ENCODE assay signal across 17 cellular contexts in genomic region chr1:56787330-56787729, GRCh38. TPM values are rescaled to one million over a fixed set of nuclear protein-coding genes. Genes with fewer than 3 reads are reported as not detected.
DNase-seq lines count a peak whose midpoint lies in the region; ATAC-seq and TF ChIP-seq lines count a peak whose summit lies in the region.
"Had no signal": no experiment of that assay in that cellular context is flagged by ENCODE, and none has a peak within 500 bp of the region (broad histone marks: within the 10 kb centered on the region; RNA-seq: fewer than 3 reads in every experiment).

No MANE protein-coding gene starts in this region.

- DNase-seq in DMS53 (lab: John Stamatoyannopoulos, UW) (peak; percentile 36), DMS53 treated with DMSO at 0.1 percent for 48 hours (lab: John Stamatoyannopoulos, UW; ENCODE audit: unreplicated experiment) (no peak), hepatocyte (ENCODE audit: low spot score) (no peak), prostate gland (ENCODE audit: low spot score) (no peak), SHP77 (lab: John Stamatoyannopoulos, UW) (no peak), pons (ENCODE audit: low spot score) (no peak), OCI-M2 (lab: John Stamatoyannopoulos, UW; ENCODE audit: unreplicated experiment) (no peak)
- DNase-seq in activated T-cell treated with anti-CD3 and anti-CD28 coated beads, Interleukin-2, amount 50 U/mL, for 72 hours = no peak
- DNase-seq: 8988T; ACHN; CD4-positive, alpha-beta T cell; COR-L47; GF-D8; H7 had no signal

- H3K27me3 Mint-ChIP-seq in activated T-cell treated with anti-CD3 and anti-CD28 coated beads, Interleukin-2, amount 50 U/mL, for 72 hours (ENCODE audit: low read depth) = peaks cover 32% of the 10 kb centered on the region

- peaks cover 0 to 8% of the 10 kb centered on the region in 2 donors for H3K9me3 Mint-ChIP-seq in activated T-cell treated with anti-CD3 and anti-CD28 coated beads, Interleukin-2, amount 50 U/mL, for 72 hours
- H3K9me3 Mint-ChIP-seq: CD4-positive, alpha-beta T cell; GM23338 had no signal

- H3K4me1 ChIP-seq in hepatocyte (ENCODE audit: insufficient read depth) (peaks cover 19% of the 10 kb centered on the region), prostate gland (replicated peaks) (peaks cover 5% of the 10 kb centered on the region)

- H3K27me3 ChIP-seq in hepatocyte (no peaks in the 10 kb centered on the region), prostate gland (replicated peaks; ENCODE audit: insufficient read depth) (no peaks in the 10 kb centered on the region)
- H3K27me3 ChIP-seq: BLaER1 treated with 17β-estradiol and CSF1 and Interleukin-3, amounts not matched to agents 10 nM and 100 nM had no signal

- no peak overlapping the region for H3K4me2 ChIP-seq in hepatocyte
- H3K4me2 ChIP-seq: GM23338 had no signal

- H2AFZ ChIP-seq in hepatocyte = no peak overlapping the region
- H2AFZ ChIP-seq: GM23338 had no signal

- H3K9me3 ChIP-seq in hepatocyte (ENCODE audit: low read depth) (no peaks in the 10 kb centered on the region), prostate gland (no peaks in the 10 kb centered on the region)
- H3K9me3 ChIP-seq: BLaER1 treated with 17β-estradiol and CSF1 and Interleukin-3, amounts not matched to agents 10 nM and 100 nM had no signal

- peak overlapping the region; percentile 42 for H3K27ac ChIP-seq in hepatocyte
- H3K27ac ChIP-seq in prostate gland = peak overlapping the region; percentile 43 to 77
- H3K27ac ChIP-seq: BLaER1 treated with 17β-estradiol and CSF1 and Interleukin-3, amounts not matched to agents 10 nM and 100 nM; HL-60 had no signal

- TF ChIP-seq POLR2A in prostate gland (IDR thresholded peaks at IDR 0.05) = no peak

- no peak overlapping the region for H3K4me3 Mint-ChIP-seq in activated T-cell treated with anti-CD3 and anti-CD28 coated beads, Interleukin-2, amount 50 U/mL, for 72 hours
- H3K4me3 Mint-ChIP-seq: CD4-positive, alpha-beta T cell; GM23338 had no signal

- H3K4me1 Mint-ChIP-seq in activated T-cell treated with anti-CD3 and anti-CD28 coated beads, Interleukin-2, amount 50 U/mL, for 72 hours (ENCODE audit: low read depth) = no peaks in the 10 kb centered on the region
- H3K4me1 Mint-ChIP-seq: GM23338 had no signal

- no peaks in the 10 kb centered on the region for H3K79me2 ChIP-seq in hepatocyte

- H3K9me2 ChIP-seq in hepatocyte (replicated peaks; ENCODE audit: insufficient read depth) = no peaks in the 10 kb centered on the region

- no peaks in the 10 kb centered on the region for H3K36me3 ChIP-seq in hepatocyte (replicated peaks; ENCODE audit: insufficient read depth, low read depth)
- no peaks in the 10 kb centered on the region for H3K36me3 ChIP-seq in prostate gland
- H3K36me3 ChIP-seq: BLaER1 treated with 17β-estradiol and CSF1 and Interleukin-3, amounts not matched to agents 10 nM and 100 nM had no signal

- intact Hi-C loops in prostate gland (cut with DNase I) = no loop called here

- ATAC-seq in activated T-cell treated with anti-CD3 and anti-CD28 coated beads, Interleukin-2, amount 50 U/mL, for 72 hours (replicated peaks in 1 of 2) = no peak
- ATAC-seq: GM23338 had no signal

- H3K27ac Mint-ChIP-seq in activated T-cell treated with anti-CD3 and anti-CD28 coated beads, Interleukin-2, amount 50 U/mL, for 72 hours = no peak overlapping the region
- H3K27ac Mint-ChIP-seq: CD4-positive, alpha-beta T cell; GM23338 had no signal

- WGBS in hepatocyte (ENCODE audit: low lambda C conversion rate, missing lambda C conversion rate) = 33% methylated on average over 1 of the region's 1 CpG
- 48% methylated on average over 1 of the region's 1 CpG for WGBS in prostate gland

- no peak overlapping the region for H3K4me3 ChIP-seq in hepatocyte
- no peak overlapping the region for H3K4me3 ChIP-seq in prostate gland
- H3K4me3 ChIP-seq: BLaER1 treated with 17β-estradiol and CSF1 and Interleukin-3, amounts not matched to agents 10 nM and 100 nM; GM23338 had no signal

- no peaks in the 10 kb centered on the region for H3K36me3 Mint-ChIP-seq in activated T-cell treated with anti-CD3 and anti-CD28 coated beads, Interleukin-2, amount 50 U/mL, for 72 hours (ENCODE audit: insufficient read depth in 2 of 2)

- TF ChIP-seq CTCF in hepatocyte (IDR thresholded peaks at IDR 0.05; ENCODE audit: poor library complexity) (no peak), prostate gland (IDR thresholded peaks at IDR 0.05) (no peak)

- no peaks in the 10 kb centered on the region for H4K20me1 ChIP-seq in hepatocyte (ENCODE audit: insufficient read depth, poor library complexity, severe bottlenecking)
- H4K20me1 ChIP-seq: BLaER1 treated with 17β-estradiol and CSF1 and Interleukin-3, amounts not matched to agents 10 nM and 100 nM had no signal

RNA-seq across cellular contexts. Expression of gene FYB2, which starts 31.9 kb away (rescaled TPM):
- total RNA-seq in hepatocyte (15.3 and 15.5 TPM in 2 replicates), prostate gland (1 to 10 TPM; 7.8 to 8.2 TPM)
- 18.6 and 21.0 TPM in 2 replicates for polyA plus RNA-seq in hepatocyte
- not detected for total RNA-seq in activated T-cell treated with anti-CD3 and anti-CD28 coated beads, Interleukin-2, amount 50 U/mL, for 72 hours
- total RNA-seq: CD4-positive, alpha-beta T cell; GM23338; H7 had no signal

Comparison
In these comparisons a context has a peak if more than half of its experiments do, and no peak if none do; other contexts are left out.
1. RNA of gene FYB2, which starts 31.9 kb away (total RNA-seq): 15.3 to 15.5 TPM in hepatocyte and 7.8 to 8.2 TPM in prostate gland; not detected in activated T-cell treated with anti-CD3 and anti-CD28 coated beads, Interleukin-2, amount 50 U/mL, for 72 hours; every median in the first group is over 4 times any median in the second.